Comparison of ENCODE assay signal across 2 cellular contexts in the genomic region with DNA sequence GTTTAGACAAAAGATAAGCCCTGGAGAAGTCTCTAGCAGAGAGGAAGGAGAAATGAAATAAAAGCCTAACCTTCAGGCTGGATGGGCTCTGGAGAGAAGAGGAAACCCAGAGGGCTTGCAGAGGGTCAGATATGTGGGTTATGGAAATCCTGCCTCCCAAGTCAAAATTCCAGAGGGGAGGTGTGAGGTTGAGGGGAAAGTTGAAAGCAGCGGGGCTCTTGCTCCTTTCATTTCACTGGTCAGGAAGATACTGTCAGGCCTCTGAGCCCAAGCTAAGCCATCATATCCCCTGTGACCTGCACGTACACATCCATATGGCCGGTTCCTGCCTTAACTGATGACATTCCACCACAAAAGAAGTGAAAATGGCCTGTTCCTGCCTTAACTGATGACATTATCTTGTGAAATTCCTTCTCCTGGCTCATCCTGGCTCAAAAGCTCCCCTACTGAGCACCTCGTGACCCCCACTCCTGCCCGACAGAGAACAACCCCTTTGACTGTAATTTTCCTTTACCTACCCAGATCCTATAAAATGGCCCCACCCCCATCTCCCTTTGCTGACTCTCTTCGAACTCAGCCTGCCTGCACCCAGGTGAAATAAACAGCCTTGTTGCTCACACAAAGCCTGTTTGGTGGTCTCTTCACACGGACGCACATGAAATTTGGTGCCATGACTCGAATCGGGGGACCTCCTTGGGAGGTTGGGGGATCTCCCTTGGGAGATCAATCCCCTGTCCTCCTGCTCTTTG.
TF ChIP-seq lines count a peak whose summit lies in the region.

No MANE protein-coding gene starts in this region.

TF ChIP-seq in WTC11, 78 proteins besides CTCF, POLR2A, EP300 and RAD21:
- TF ChIP-seq SP1 (CRISPR knock-in tag; conservative IDR thresholded peaks at IDR 0.05): 0 out of 2 replicates have a peak, but pooled peaks have one; percentile 25

TF ChIP-seq in H1, 55 proteins besides CTCF, POLR2A, EP300 and RAD21:
- TF ChIP-seq TAF1 (IDR thresholded peaks at IDR 0.05; ENCODE audit: low read depth, low read length): 0 out of 2 replicates have a peak, but pooled peaks have one; percentile 20
- TF ChIP-seq TEAD4 (IDR thresholded peaks at IDR 0.05; ENCODE audit: low read depth, low read length): peak; percentile 78
- TF ChIP-seq ASH2L (IDR thresholded peaks at IDR 0.05; ENCODE audit: low read length): peak; percentile 29
